Comparison of ENCODE assay signal across 24 cellular contexts in the genomic region with DNA sequence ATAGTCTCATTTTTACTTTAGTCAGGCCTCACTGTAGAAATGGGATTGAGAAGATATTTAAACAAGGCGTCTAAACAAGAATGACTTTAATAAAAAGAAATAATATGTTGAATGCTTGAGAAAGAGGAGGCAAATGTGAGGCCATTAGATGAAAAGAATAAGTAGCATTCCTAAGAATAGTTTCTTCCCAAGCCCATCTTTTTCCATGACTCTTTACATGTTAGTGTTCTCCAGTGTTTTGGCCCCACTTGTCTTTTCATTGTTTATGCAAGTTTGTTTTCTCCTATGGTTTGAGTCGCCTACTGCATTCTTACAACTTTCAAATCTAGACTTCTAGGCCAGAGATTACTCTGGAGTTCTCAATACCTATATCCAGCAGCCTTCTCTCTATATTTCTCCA. TPM values are rescaled to one million over a fixed set of nuclear protein-coding genes. Genes with fewer than 3 reads are reported as not detected.
DNase-seq lines count a peak whose midpoint lies in the region; ATAC-seq and TF ChIP-seq lines count a peak whose summit lies in the region.
"Had no signal": no experiment of that assay in that cellular context is flagged by ENCODE, and none has a peak within 500 bp of the region (broad histone marks: within the 10 kb centered on the region; RNA-seq: fewer than 3 reads in every experiment).

No MANE protein-coding gene starts in this region.

- peaks cover 4% of the 10 kb centered on the region; the same call in 1 of the 2 replicates for H4K20me1 ChIP-seq in PC-9 (ENCODE audit: insufficient read depth)

- TF ChIP-seq POLR2A in esophagus muscularis mucosa (IDR thresholded peaks at IDR 0.05; ENCODE audit: low read depth), result no peak

- no peak for TF ChIP-seq EP300 in esophagus muscularis mucosa (IDR thresholded peaks at IDR 0.05)

- H3K27me3 ChIP-seq in PC-9 (ENCODE audit: insufficient read depth, low read depth) (no peaks in the 10 kb centered on the region), esophagus muscularis mucosa (no peaks in the 10 kb centered on the region)
- H3K27me3 ChIP-seq: heart right ventricle had no signal

- peaks cover 95% of the 10 kb centered on the region for H3K79me2 ChIP-seq in PC-9 (ENCODE audit: low read depth)

- peak overlapping the region; percentile 87 for H3K27ac Mint-ChIP-seq in nephron progenitor cell
- H3K27ac Mint-ChIP-seq: CD4-positive, CD25-positive, alpha-beta regulatory T cell; GM23338 had no signal

- peaks cover 45% of the 10 kb centered on the region for H3F3A ChIP-seq in PC-9 (ENCODE audit: insufficient read depth, low read depth)

- H3K36me3 Mint-ChIP-seq in nephron progenitor cell (ENCODE audit: low read depth), result peaks cover 59% of the 10 kb centered on the region

- TF ChIP-seq CTCF in AG10803 (conservative IDR thresholded peaks at IDR 0.05; ENCODE audit: low read length) (no peak), PC-9 (conservative IDR thresholded peaks at IDR 0.05) (no peak), esophagus muscularis mucosa (IDR thresholded peaks at IDR 0.05) (no peak), nephron progenitor cell (IDR thresholded peaks at IDR 0.05) (no peak)

- H3K36me3 ChIP-seq in PC-9 (ENCODE audit: low read depth) (peaks cover 33% of the 10 kb centered on the region; the same call in 1 of the 2 replicates), esophagus muscularis mucosa (no peaks in the 10 kb centered on the region)

- BruUV-seq in PC-9 (replicated peaks; lab: Mats Ljungman, UMichigan), result no TSS peak

- POLR2A ChIA-PET in PC-9 (lab: Charles Lee; ENCODE audit: unreplicated experiment), result no interaction called here

- peaks cover 17% of the 10 kb centered on the region for H3K4me1 Mint-ChIP-seq in nephron progenitor cell

- H2AFZ ChIP-seq in PC-9, result no peak overlapping the region
- H2AFZ ChIP-seq: GM23338 had no signal

- H3K4me1 ChIP-seq in PC-9 (replicated peaks; ENCODE audit: insufficient read depth) (peaks cover 52% of the 10 kb centered on the region), esophagus muscularis mucosa (peaks cover 44 to 75% (median 64%) of the 10 kb centered on the region in 4 donors)

- no peak overlapping the region for H3K4me3 ChIP-seq in AG10803 (ENCODE audit: low read length)
- no peak overlapping the region for H3K4me3 ChIP-seq in PC-9
- no peak overlapping the region for H3K4me3 ChIP-seq in esophagus muscularis mucosa
- H3K4me3 ChIP-seq: GM23338, heart right ventricle, mucosa of descending colon had no signal

- DNase-seq in AG10803 (ENCODE audit: low read depth), result peak; percentile 21
- DNase-seq in PC-9, result no peak
- no peak for DNase-seq in esophagus muscularis mucosa (ENCODE audit: extremely low spot score)
- no peak for DNase-seq in nephron progenitor cell
- DNase-seq in activated CD4-positive, alpha-beta T cell treated with anti-CD3 and anti-CD28 coated beads for 1 hour, result no peak
- DNase-seq in cerebellar nuclear complex (lab: John Stamatoyannopoulos, UW), result no peak
- DNase-seq in kidney glomerular epithelial cell (lab: John Stamatoyannopoulos, UW), result no peak
- DNase-seq: activated CD8-positive, alpha-beta memory T cell treated with anti-CD3 and anti-CD28 coated beads for 24 hours; activated naive CD4-positive, alpha-beta T cell treated with anti-CD3 and anti-CD28 coated beads, Interleukin-2, amount 50 U/mL, for 16 hours; activated T-cell treated with anti-CD3 and anti-CD28 coated beads, Interleukin-2, amount 50 U/mL, for 4 hours; aorta; CD4-positive, CD25-positive, alpha-beta regulatory T cell; heart right ventricle; Kasumi-1; mucosa of descending colon; NCI-H1092; NCI-H2081; NCI-H510A; NK-92 treated with Interleukin-12 subunit alpha and Interleukin-12 subunit beta, amount 100 ng/mL, for 24 hours; nucleus accumbens; right cardiac atrium had no signal

- no peak overlapping the region for H3K4me3 Mint-ChIP-seq in nephron progenitor cell
- H3K4me3 Mint-ChIP-seq: activated T-cell treated with anti-CD3 and anti-CD28 coated beads, Interleukin-2, amount 50 U/mL, for 4 hours; CD4-positive, CD25-positive, alpha-beta regulatory T cell; GM23338 had no signal

- WGBS in esophagus muscularis mucosa, result 76% methylated on average over 2 of the region's 2 CpGs

- intact Hi-C loops in PC-9 (cut with micrococcal nuclease; ENCODE audit: unreplicated experiment), result loop anchor here (1.0 to 2.0 kb wide), 2 partner anchors 22 to 32 kb away; no protein-coding TSS in a partner anchor
- intact Hi-C loops in esophagus muscularis mucosa (cut with DNase I), result no loop called here

- no peaks in the 10 kb centered on the region for H3K9me3 ChIP-seq in PC-9 (ENCODE audit: insufficient read depth, low read depth)
- no peaks in the 10 kb centered on the region for H3K9me3 ChIP-seq in esophagus muscularis mucosa
- H3K9me3 ChIP-seq: heart right ventricle, mucosa of descending colon had no signal

- no peaks in the 10 kb centered on the region for H3K9me2 ChIP-seq in PC-9 (ENCODE audit: insufficient read depth)

- H3K27ac ChIP-seq in PC-9 (peak overlapping the region; percentile 55), esophagus muscularis mucosa (replicated peaks in 1 of 4) (peak overlapping the region; percentile 24 to 58 (median 39))

- H3K4me2 ChIP-seq in PC-9, result peak overlapping the region; percentile 42
- H3K4me2 ChIP-seq: GM23338 had no signal

- ATAC-seq in HG03097 (IDR thresholded peaks at IDR 0.05; ENCODE audit: low FRiP score, unreplicated experiment), result no peak
- ATAC-seq: activated T-cell treated with anti-CD3 and anti-CD28 coated beads, Interleukin-2, amount 50 U/mL, for 4 hours; heart right ventricle; left lobe of liver; mucosa of descending colon; right cardiac atrium had no signal

- CTCF ChIA-PET in PC-9 (lab: Charles Lee), result no interaction called here

- no peaks in the 10 kb centered on the region for H3K9me3 Mint-ChIP-seq in nephron progenitor cell
- H3K9me3 Mint-ChIP-seq: activated T-cell treated with anti-CD3 and anti-CD28 coated beads, Interleukin-2, amount 50 U/mL, for 4 hours; CD4-positive, CD25-positive, alpha-beta regulatory T cell; GM23338 had no signal

- H3K27me3 Mint-ChIP-seq in nephron progenitor cell (ENCODE audit: low read depth, poor library complexity), result no peaks in the 10 kb centered on the region
- H3K27me3 Mint-ChIP-seq: CD4-positive, CD25-positive, alpha-beta regulatory T cell had no signal

RNA-seq across cellular contexts. Expression of a gene that starts 39.0 kb away (rescaled TPM):
- total RNA-seq in PC-9 (2021) (20.5 and 32.0 TPM in 2 replicates), esophagus muscularis mucosa (10 to 100 TPM; 19.1 to 27.1 (median 21.2) TPM)
